ENCODE assay signal across 17 cellular contexts in the genomic region with DNA sequence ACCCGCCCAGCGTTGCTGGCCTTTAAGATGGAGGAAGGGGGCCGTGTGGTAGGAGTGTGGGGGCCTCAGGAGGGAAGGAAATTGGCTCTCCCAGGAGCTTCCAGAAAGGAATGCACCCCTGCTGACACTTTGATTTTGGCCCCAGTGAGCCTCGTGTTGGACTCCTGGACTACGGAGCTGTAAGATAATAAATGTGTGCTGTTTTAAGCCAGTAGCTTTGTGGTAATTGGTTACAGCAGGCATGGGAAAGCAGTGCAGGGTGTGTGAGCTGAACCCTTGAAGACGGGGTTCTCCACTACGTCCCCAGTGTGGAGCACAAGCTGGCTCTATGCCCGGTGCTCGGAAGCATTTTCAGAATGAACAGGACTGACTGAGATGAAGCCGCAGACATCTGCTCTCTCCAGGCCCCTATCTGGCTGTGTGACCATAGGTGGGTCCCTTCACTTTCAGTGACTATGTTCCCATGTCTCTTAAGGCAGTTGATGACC. TPM values are rescaled to one million over a fixed set of nuclear protein-coding genes. Genes with fewer than 3 reads are reported as not detected.
DNase-seq lines count a peak whose midpoint lies in the region; ATAC-seq and TF ChIP-seq lines count a peak whose summit lies in the region.
"Had no signal": no experiment of that assay in that cellular context is flagged by ENCODE, and none has a peak within 500 bp of the region (broad histone marks: within the 10 kb centered on the region; RNA-seq: fewer than 3 reads in every experiment).

No MANE protein-coding gene starts in this region.

- no peak overlapping the region for H3K27ac Mint-ChIP-seq in stimulated activated effector memory CD8-positive, alpha-beta T cell treated with anti-CD3 and anti-CD28 coated beads, Interleukin-12 subunit alpha, Interleukin-12 subunit beta, amount 100 ng/mL, for 72 hours
- no peak overlapping the region for H3K27ac Mint-ChIP-seq in mesothelial cell of epicardium
- H3K27ac Mint-ChIP-seq in activated naive CD8-positive, alpha-beta T cell treated with anti-CD3 and anti-CD28 coated beads, Interleukin-2, amount 50 U/mL, for 24 hours = no peak overlapping the region

- H2BK5ac ChIP-seq in mesendoderm (ENCODE audit: low read length) = no peak overlapping the region

- H3K79me1 ChIP-seq in mesendoderm (ENCODE audit: low read length) = no peaks in the 10 kb centered on the region

- H3K27me3 Mint-ChIP-seq in mesothelial cell of epicardium (ENCODE audit: low read depth) = no peaks in the 10 kb centered on the region
- peaks cover 2% of the 10 kb centered on the region for H3K27me3 Mint-ChIP-seq in activated naive CD8-positive, alpha-beta T cell treated with anti-CD3 and anti-CD28 coated beads, Interleukin-2, amount 50 U/mL, for 24 hours

- H2AK5ac ChIP-seq in mesendoderm (ENCODE audit: low read length) = no peak overlapping the region

- H3K27ac ChIP-seq in brain microvascular endothelial cell (no peak overlapping the region), mesendoderm (ENCODE audit: low read depth, low read length) (no peak overlapping the region)
- H3K27ac ChIP-seq: C4-2B, GM23248 had no signal

- no peak overlapping the region for H2BK120ac ChIP-seq in mesendoderm (ENCODE audit: low read depth, low read length)

- no peak overlapping the region for H3K4me3 Mint-ChIP-seq in stimulated activated effector memory CD8-positive, alpha-beta T cell treated with anti-CD3 and anti-CD28 coated beads, Interleukin-12 subunit alpha, Interleukin-12 subunit beta, amount 100 ng/mL, for 72 hours
- H3K4me3 Mint-ChIP-seq in mesothelial cell of epicardium = no peak overlapping the region
- no peak overlapping the region for H3K4me3 Mint-ChIP-seq in activated naive CD8-positive, alpha-beta T cell treated with anti-CD3 and anti-CD28 coated beads, Interleukin-2, amount 50 U/mL, for 24 hours

- H3K79me2 ChIP-seq in mesendoderm (ENCODE audit: control insufficient read depth, insufficient read depth, low read length) = no peaks in the 10 kb centered on the region

- H3K27me3 ChIP-seq in brain microvascular endothelial cell (replicated peaks) (no peaks in the 10 kb centered on the region), mesendoderm (ENCODE audit: insufficient read depth, low read length, poor library complexity) (no peaks in the 10 kb centered on the region)

- no CpG with 5 or more reads among the region's 10 CpGs for WGBS in mesendoderm (ENCODE audit: extremely low coverage, insufficient coverage, low lambda C conversion rate)

- no peaks in the 10 kb centered on the region for H3K9me3 Mint-ChIP-seq in stimulated activated effector memory CD8-positive, alpha-beta T cell treated with anti-CD3 and anti-CD28 coated beads, Interleukin-12 subunit alpha, Interleukin-12 subunit beta, amount 100 ng/mL, for 72 hours
- H3K9me3 Mint-ChIP-seq in mesothelial cell of epicardium = peaks cover 4% of the 10 kb centered on the region
- no peaks in the 10 kb centered on the region for H3K9me3 Mint-ChIP-seq in activated naive CD8-positive, alpha-beta T cell treated with anti-CD3 and anti-CD28 coated beads, Interleukin-2, amount 50 U/mL, for 24 hours

- TF ChIP-seq CTCF in GM12865 (IDR thresholded peaks at IDR 0.05; ENCODE audit: insufficient read depth, low read depth, low read length, missing control alignments) = no peak
- no peak for TF ChIP-seq CTCF in brain microvascular endothelial cell (IDR thresholded peaks at IDR 0.05; ENCODE audit: low read depth, low read length, missing control alignments)
- TF ChIP-seq CTCF in mesothelial cell of epicardium (IDR thresholded peaks at IDR 0.05; ENCODE audit: unreplicated experiment) = no peak

- no peak overlapping the region for H4K8ac ChIP-seq in mesendoderm (ENCODE audit: low read depth, low read length)

- H3K18ac ChIP-seq in mesendoderm (ENCODE audit: low read length) = no peak overlapping the region

- H3K4ac ChIP-seq in mesendoderm (ENCODE audit: low read depth, low read length) = no peak overlapping the region

- ATAC-seq in stimulated activated effector memory CD8-positive, alpha-beta T cell treated with anti-CD3 and anti-CD28 coated beads, Interleukin-12 subunit alpha, Interleukin-12 subunit beta, amount 100 ng/mL, for 72 hours = peak; percentile 14
- no peak for ATAC-seq in activated naive CD8-positive, alpha-beta T cell treated with anti-CD3 and anti-CD28 coated beads, Interleukin-2, amount 50 U/mL, for 24 hours
- ATAC-seq: Panc1 had no signal

- no peak overlapping the region for H3K4me2 ChIP-seq in mesendoderm (ENCODE audit: low read length)

- H3K9ac ChIP-seq in mesendoderm (ENCODE audit: low read length) = no peak overlapping the region
- H3K9ac ChIP-seq: GM23248 had no signal

- no peak overlapping the region for H2BK15ac ChIP-seq in mesendoderm (replicated peaks; ENCODE audit: low read depth)

- H3K23ac ChIP-seq in mesendoderm (ENCODE audit: low read length) = no peak overlapping the region

- in situ Hi-C loops in brain microvascular endothelial cell (cut with HindIII; ENCODE audit: low pct_ligation_motif_present, low sequenced_read_pairs) = no loop called here

- no peaks in the 10 kb centered on the region for H3K4me1 Mint-ChIP-seq in stimulated activated effector memory CD8-positive, alpha-beta T cell treated with anti-CD3 and anti-CD28 coated beads, Interleukin-12 subunit alpha, Interleukin-12 subunit beta, amount 100 ng/mL, for 72 hours
- H3K4me1 Mint-ChIP-seq in mesothelial cell of epicardium = peaks cover 11% of the 10 kb centered on the region
- no peaks in the 10 kb centered on the region for H3K4me1 Mint-ChIP-seq in activated naive CD8-positive, alpha-beta T cell treated with anti-CD3 and anti-CD28 coated beads, Interleukin-2, amount 50 U/mL, for 24 hours

- DNase-seq in GM12865 (ENCODE audit: low read depth) (peak; percentile 33), brain microvascular endothelial cell (peak; percentile 56), mesendoderm (no peak), mesothelial cell of epicardium (ENCODE audit: low spot score in 2 of 2, unreplicated experiment in 2 of 2) (no peak), H4 (ENCODE audit: low spot score) (no peak), NCI-H524 (lab: John Stamatoyannopoulos, UW) (no peak)
- no peak for DNase-seq in stimulated activated effector memory CD8-positive, alpha-beta T cell treated with anti-CD3 and anti-CD28 coated beads, Interleukin-12 subunit alpha, Interleukin-12 subunit beta, amount 100 ng/mL, for 72 hours (ENCODE audit: low spot score in 2 of 2)
- no peak for DNase-seq in activated naive CD8-positive, alpha-beta T cell treated with anti-CD3 and anti-CD28 coated beads, Interleukin-2, amount 50 U/mL, for 24 hours
- DNase-seq: ACHN, GDM1, GM23248, KG1, NCI-H2029, NCI-H2171, NCI-H69 had no signal

- H3K56ac ChIP-seq in mesendoderm (ENCODE audit: low read length) = peak overlapping the region; percentile 26

- peaks cover 6% of the 10 kb centered on the region for H3K4me1 ChIP-seq in mesendoderm (ENCODE audit: control insufficient read depth, low read depth, low read length)

- no peaks in the 10 kb centered on the region for H3K36me3 ChIP-seq in brain microvascular endothelial cell (replicated peaks)
- H3K36me3 ChIP-seq in mesendoderm (ENCODE audit: control insufficient read depth, insufficient read depth, low read length) = no peaks in the 10 kb centered on the region

- H4K5ac ChIP-seq in mesendoderm (ENCODE audit: low read length) = no peak overlapping the region

- H3K36me3 Mint-ChIP-seq in stimulated activated effector memory CD8-positive, alpha-beta T cell treated with anti-CD3 and anti-CD28 coated beads, Interleukin-12 subunit alpha, Interleukin-12 subunit beta, amount 100 ng/mL, for 72 hours = no peaks in the 10 kb centered on the region
- H3K36me3 Mint-ChIP-seq in mesothelial cell of epicardium = no peaks in the 10 kb centered on the region
- H3K36me3 Mint-ChIP-seq in activated naive CD8-positive, alpha-beta T cell treated with anti-CD3 and anti-CD28 coated beads, Interleukin-2, amount 50 U/mL, for 24 hours (ENCODE audit: low read depth) = no peaks in the 10 kb centered on the region

- H3K4me3 ChIP-seq in GM12865 (ENCODE audit: low read depth, low read length) (no peak overlapping the region), brain microvascular endothelial cell (ENCODE audit: low read depth, low read length) (no peak overlapping the region), mesendoderm (ENCODE audit: low read length) (no peak overlapping the region)
- H3K4me3 ChIP-seq: GM23248 had no signal

RNA-seq across cellular contexts. Expression of a gene that starts 22.9 kb away (rescaled TPM):
- polyA plus RNA-seq in mesendoderm (2013, experiment 1 of 2) = 8.1 TPM
- 8.8 TPM for polyA plus RNA-seq in mesendoderm (2013, experiment 2 of 2)
- total RNA-seq in mesothelial cell of epicardium = 34.1 to 36.4 TPM (median 35.7 TPM) in 3 replicates
- 0.41 and 0.43 TPM in 2 replicates for total RNA-seq in H4 (2014; rRNA removed; shearing (Covaris generic))

Comparison
In these comparisons a context has a peak if more than half of its experiments do, and no peak if none do; other contexts are left out.
1. DNase-seq: peak in GM12865 (single experiment) and brain microvascular endothelial cell (single experiment); none in mesendoderm (single experiment), stimulated activated effector memory CD8-positive, alpha-beta T cell treated with anti-CD3 and anti-CD28 coated beads, Interleukin-12 subunit alpha, Interleukin-12 subunit beta, amount 100 ng/mL, for 72 hours (0 of 2), mesothelial cell of epicardium (0 of 2), H4 (single experiment), activated naive CD8-positive, alpha-beta T cell treated with anti-CD3 and anti-CD28 coated beads, Interleukin-2, amount 50 U/mL, for 24 hours (single experiment) and NCI-H524 (0 of 2).
2. RNA of a gene that starts 22.9 kb away (total RNA-seq): 34.1 to 36.4 TPM in mesothelial cell of epicardium; 0.41 to 0.43 TPM in H4; every median in the first group is over 10 times any median in the second.